In genomic region chr5:179163236-179164155, GRCh38 we compare ENCODE assay signal across 19 cellular contexts.
"Had no signal": no experiment of that assay in that cellular context is flagged by ENCODE, and none has a peak within 500 bp of the region (broad histone marks: within the 10 kb centered on the region; RNA-seq: fewer than 3 reads in every experiment).

No MANE protein-coding gene starts in this region.

- H3K27ac ChIP-seq: cardiac muscle cell, epithelial cell of prostate, hepatocyte, pancreas, SK-N-MC, suprapubic skin, transverse colon, vagina had no signal

- H3K9me3 ChIP-seq: pancreas, suprapubic skin, transverse colon, vagina had no signal

- H3K36me3 ChIP-seq: cardiac muscle cell, pancreas, suprapubic skin, transverse colon, vagina had no signal

- H3K27me3 ChIP-seq: cardiac muscle cell, hepatocyte, pancreas, suprapubic skin, transverse colon, vagina had no signal

- H3K4me3 ChIP-seq: cardiac muscle cell, hepatocyte, mucosa of descending colon, pancreas, SK-N-MC, suprapubic skin, transverse colon, vagina had no signal

- DNase-seq: activated CD4-positive, alpha-beta memory T cell treated with anti-CD3 and anti-CD28 coated beads for 36 hours; activated CD4-positive, alpha-beta T cell treated with anti-CD3 and anti-CD28 coated beads for 4 hours; amniotic stem cell; foreskin fibroblast; mucosa of descending colon; naive B cell; stimulated activated CD4-positive, alpha-beta T cell treated with anti-CD3 and anti-CD28 coated beads, Interleukin-15, amount 100 ng/mL, for 24 hours; stimulated activated CD4-positive, alpha-beta T cell treated with anti-CD3 and anti-CD28 coated beads, Interleukin-2, amount 100 ng/mL, for 48 hours; stimulated activated naive CD8-positive, alpha-beta T cell treated with anti-CD3 and anti-CD28 coated beads, Interleukin-15, amount 100 ng/mL, for 72 hours; transverse colon had no signal

- H3K36me3 Mint-ChIP-seq: activated CD4-positive, alpha-beta memory T cell treated with anti-CD3 and anti-CD28 coated beads for 36 hours; activated naive CD4-positive, alpha-beta T cell treated with anti-CD3 and anti-CD28 coated beads, Interleukin-2, amount 50 U/mL, for 72 hours had no signal

- ATAC-seq: activated naive CD4-positive, alpha-beta T cell treated with anti-CD3 and anti-CD28 coated beads, Interleukin-2, amount 50 U/mL, for 72 hours; mucosa of descending colon; pancreas; stimulated activated naive CD8-positive, alpha-beta T cell treated with anti-CD3 and anti-CD28 coated beads, Interleukin-15, amount 100 ng/mL, for 72 hours had no signal

- H3K27ac Mint-ChIP-seq: activated CD4-positive, alpha-beta memory T cell treated with anti-CD3 and anti-CD28 coated beads for 36 hours; activated naive CD4-positive, alpha-beta T cell treated with anti-CD3 and anti-CD28 coated beads, Interleukin-2, amount 50 U/mL, for 72 hours; activated T-cell treated with anti-CD3 and anti-CD28 coated beads, Interleukin-2, amount 50 U/mL, for 24 hours had no signal

- H3K4me3 Mint-ChIP-seq: activated CD4-positive, alpha-beta memory T cell treated with anti-CD3 and anti-CD28 coated beads for 36 hours; activated T-cell treated with anti-CD3 and anti-CD28 coated beads, Interleukin-2, amount 50 U/mL, for 24 hours; stimulated activated naive CD8-positive, alpha-beta T cell treated with anti-CD3 and anti-CD28 coated beads, Interleukin-15, amount 100 ng/mL, for 72 hours had no signal

- H3K9me3 Mint-ChIP-seq: activated T-cell treated with anti-CD3 and anti-CD28 coated beads, Interleukin-2, amount 50 U/mL, for 24 hours had no signal
